1 cellular context compared by ENCODE assay signal in the genomic region with DNA sequence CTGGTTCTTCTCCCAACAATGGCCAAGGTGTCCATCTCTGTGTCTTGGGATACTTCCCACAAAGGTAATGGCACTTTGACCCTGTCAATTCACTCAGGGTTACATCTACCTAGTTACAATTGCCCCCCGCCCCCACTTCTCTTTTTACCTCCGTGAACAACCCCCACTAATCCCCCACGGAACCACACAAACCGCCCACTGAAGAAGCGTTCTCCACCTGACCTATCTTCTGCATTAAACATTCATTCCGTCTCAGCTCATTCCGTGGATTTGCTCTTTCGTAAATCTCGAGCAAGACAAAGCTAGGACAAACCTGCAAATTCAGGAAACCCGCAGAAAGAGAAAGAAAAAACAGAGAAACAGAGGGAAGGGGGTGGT.
TF ChIP-seq lines count a peak whose summit lies in the region.

No MANE protein-coding gene starts in this region.

TF ChIP-seq in neural cell, 6 proteins besides CTCF, POLR2A, EP300 and RAD21:
- no peak for TF ChIP-seq MXI1 (conservative IDR thresholded peaks at IDR 0.05; ENCODE audit: poor library complexity, severe bottlenecking)
- TF ChIP-seq EZH2 (IDR thresholded peaks at IDR 0.05; ENCODE audit: borderline replicate concordance, insufficient read depth, low read length, poor library complexity, severe bottlenecking) = no peak
- TF ChIP-seq, protein P1, sequence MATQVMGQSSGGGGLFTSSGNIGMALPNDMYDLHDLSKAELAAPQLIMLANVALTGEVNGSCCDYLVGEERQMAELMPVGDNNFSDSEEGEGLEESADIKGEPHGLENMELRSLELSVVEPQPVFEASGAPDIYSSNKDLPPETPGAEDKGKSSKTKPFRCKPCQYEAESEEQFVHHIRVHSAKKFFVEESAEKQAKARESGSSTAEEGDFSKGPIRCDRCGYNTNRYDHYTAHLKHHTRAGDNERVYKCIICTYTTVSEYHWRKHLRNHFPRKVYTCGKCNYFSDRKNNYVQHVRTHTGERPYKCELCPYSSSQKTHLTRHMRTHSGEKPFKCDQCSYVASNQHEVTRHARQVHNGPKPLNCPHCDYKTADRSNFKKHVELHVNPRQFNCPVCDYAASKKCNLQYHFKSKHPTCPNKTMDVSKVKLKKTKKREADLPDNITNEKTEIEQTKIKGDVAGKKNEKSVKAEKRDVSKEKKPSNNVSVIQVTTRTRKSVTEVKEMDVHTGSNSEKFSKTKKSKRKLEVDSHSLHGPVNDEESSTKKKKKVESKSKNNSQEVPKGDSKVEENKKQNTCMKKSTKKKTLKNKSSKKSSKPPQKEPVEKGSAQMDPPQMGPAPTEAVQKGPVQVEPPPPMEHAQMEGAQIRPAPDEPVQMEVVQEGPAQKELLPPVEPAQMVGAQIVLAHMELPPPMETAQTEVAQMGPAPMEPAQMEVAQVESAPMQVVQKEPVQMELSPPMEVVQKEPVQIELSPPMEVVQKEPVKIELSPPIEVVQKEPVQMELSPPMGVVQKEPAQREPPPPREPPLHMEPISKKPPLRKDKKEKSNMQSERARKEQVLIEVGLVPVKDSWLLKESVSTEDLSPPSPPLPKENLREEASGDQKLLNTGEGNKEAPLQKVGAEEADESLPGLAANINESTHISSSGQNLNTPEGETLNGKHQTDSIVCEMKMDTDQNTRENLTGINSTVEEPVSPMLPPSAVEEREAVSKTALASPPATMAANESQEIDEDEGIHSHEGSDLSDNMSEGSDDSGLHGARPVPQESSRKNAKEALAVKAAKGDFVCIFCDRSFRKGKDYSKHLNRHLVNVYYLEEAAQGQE (IDR thresholded peaks at IDR 0.05; ENCODE audit: borderline replicate concordance) = no peak
- no peak for TF ChIP-seq POLR2AphosphoS5 (IDR thresholded peaks at IDR 0.05)
- TF ChIP-seq SMC3 (conservative IDR thresholded peaks at IDR 0.05; ENCODE audit: poor library complexity) = no peak
- TF ChIP-seq TAF1 (IDR thresholded peaks at IDR 0.05; ENCODE audit: low read depth) = no peak
